In the genomic region with DNA sequence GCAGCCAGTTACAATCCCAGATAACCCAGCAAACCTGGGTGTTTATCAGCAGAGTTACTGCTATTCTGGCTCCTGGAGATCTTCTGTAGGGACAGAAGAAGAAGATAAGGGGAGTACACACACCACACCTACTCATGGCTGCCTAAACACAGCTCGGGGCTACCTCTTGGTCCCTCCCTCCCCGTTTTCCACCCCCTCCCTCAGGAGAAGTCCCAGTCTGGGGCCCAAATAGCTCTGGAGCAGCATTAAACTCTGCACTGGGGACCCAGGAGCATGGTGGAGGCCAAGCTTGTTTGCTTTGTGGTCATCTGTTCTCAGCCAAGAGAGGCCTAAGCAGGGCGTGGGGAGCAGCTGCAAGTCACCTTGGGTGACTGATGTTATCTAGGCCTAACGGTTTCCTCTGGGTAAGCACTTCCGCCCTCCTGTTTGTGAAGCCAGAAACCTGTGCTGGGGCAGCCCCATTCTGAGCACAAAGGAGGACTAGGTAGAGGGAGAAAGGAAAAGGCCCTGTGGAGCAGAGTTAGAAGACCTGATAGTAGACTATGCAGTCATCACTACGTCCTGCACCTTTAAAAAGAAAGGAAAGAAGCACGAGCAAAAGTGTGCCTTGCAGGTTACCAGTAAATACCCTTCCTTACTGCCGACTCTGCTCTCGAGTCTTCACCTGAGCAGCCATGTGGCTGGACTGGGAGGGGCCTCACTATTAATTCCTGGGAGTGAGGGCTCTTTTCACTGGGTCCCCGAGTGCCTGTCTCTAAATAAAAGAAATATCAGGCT, we compare ENCODE assay signal across 9 cellular contexts. TPM values are rescaled to one million over a fixed set of nuclear protein-coding genes. Genes with fewer than 3 reads are reported as not detected.
DNase-seq lines count a peak whose midpoint lies in the region; ATAC-seq and TF ChIP-seq lines count a peak whose summit lies in the region.
"Had no signal": no experiment of that assay in that cellular context is flagged by ENCODE, and none has a peak within 500 bp of the region (broad histone marks: within the 10 kb centered on the region; RNA-seq: fewer than 3 reads in every experiment).

No MANE protein-coding gene starts in this region.

- peak overlapping the region; percentile 95 for H3K27ac ChIP-seq in KMS-11

- H3K4me3 ChIP-seq in GM12864 (ENCODE audit: low read depth, low read length) (peak overlapping the region; percentile 33), KMS-11 (IDR thresholded peaks at IDR 0.05; ENCODE audit: insufficient read depth, low read depth, low read length) (peak overlapping the region; percentile 48)

- peaks cover 59% of the 10 kb centered on the region for H3K4me1 ChIP-seq in KMS-11 (ENCODE audit: low read depth, poor library complexity, severe bottlenecking)

- no peak for TF ChIP-seq CTCF in GM12864 (IDR thresholded peaks at IDR 0.05; ENCODE audit: low read depth, low read length, missing control alignments)
- peak; percentile 24; the same call in 1 of the 2 replicates for TF ChIP-seq CTCF in KMS-11 (conservative IDR thresholded peaks at IDR 0.05; ENCODE audit: low read depth, low read length)

- intact Hi-C loops in Right ventricle myocardium inferior (cut with DNase I): no loop called here

- H3K9ac ChIP-seq in KMS-11: peak overlapping the region; percentile 97

- H4K20me1 ChIP-seq in KMS-11 (ENCODE audit: insufficient read depth): no peaks in the 10 kb centered on the region

- H3K36me3 ChIP-seq in KMS-11 (ENCODE audit: insufficient read depth): peaks cover 10% of the 10 kb centered on the region; the same call in 1 of the 2 replicates

- DNase-seq in GM12864 (ENCODE audit: low read depth) (peak; percentile 89), Right ventricle myocardium inferior (ENCODE audit: missing footprints) (peak; percentile 73), putamen (ENCODE audit: low spot score) (no peak), NCI-H1105 treated with DMSO at 0.1 percent for 48 hours (lab: John Stamatoyannopoulos, UW) (no peak)
- peak; percentile 60 to 71 for DNase-seq in activated CD4-positive, alpha-beta T cell treated with anti-CD3 and anti-CD28 coated beads for 4 hours
- DNase-seq in stimulated activated CD8-positive, alpha-beta memory T cell treated with anti-CD3 and anti-CD28 coated beads, Interleukin-2, amount 100 ng/mL, for 1 hour (ENCODE audit: low read depth in 2 of 2): peak; percentile 36 to 41

- no peaks in the 10 kb centered on the region for H3K27me3 ChIP-seq in KMS-11 (ENCODE audit: insufficient read depth, low read depth)

- peaks cover 38% of the 10 kb centered on the region for H3K79me2 ChIP-seq in KMS-11 (ENCODE audit: insufficient read depth, low read depth)

- H2AFZ ChIP-seq in KMS-11 (ENCODE audit: low read depth): peak overlapping the region; percentile 53

- ATAC-seq in GM21576 (IDR thresholded peaks at IDR 0.05; ENCODE audit: unreplicated experiment) (peak; percentile 65), Right ventricle myocardium inferior (no peak)

- H3K4me2 ChIP-seq in KMS-11: peak overlapping the region; percentile 87

RNA-seq across cellular contexts. Expression of a gene that starts 2.0 kb away (rescaled TPM):
- 41.6 TPM for total RNA-seq in Right ventricle myocardium inferior
- total RNA-seq: NCI-H460 had no signal

Comparison
In these comparisons a context has a peak if more than half of its experiments do, and no peak if none do; other contexts are left out.
1. DNase-seq: peak in GM12864 (single experiment), activated CD4-positive, alpha-beta T cell treated with anti-CD3 and anti-CD28 coated beads for 4 hours (2 of 2), Right ventricle myocardium inferior (single experiment) and stimulated activated CD8-positive, alpha-beta memory T cell treated with anti-CD3 and anti-CD28 coated beads, Interleukin-2, amount 100 ng/mL, for 1 hour (2 of 2); none in putamen (single experiment) and NCI-H1105 treated with DMSO at 0.1 percent for 48 hours (single experiment).